Comparison of ENCODE assay signal across 9 cellular contexts in genomic region chr5:128965011-128965637, GRCh38. TPM values are rescaled to one million over a fixed set of nuclear protein-coding genes. Genes with fewer than 3 reads are reported as not detected.
DNase-seq lines count a peak whose midpoint lies in the region; ATAC-seq, FAIRE-seq and TF ChIP-seq lines count a peak whose summit lies in the region.
"Had no signal": no experiment of that assay in that cellular context is flagged by ENCODE, and none has a peak within 500 bp of the region (broad histone marks: within the 10 kb centered on the region; RNA-seq: fewer than 3 reads in every experiment).

A gene with protein sequence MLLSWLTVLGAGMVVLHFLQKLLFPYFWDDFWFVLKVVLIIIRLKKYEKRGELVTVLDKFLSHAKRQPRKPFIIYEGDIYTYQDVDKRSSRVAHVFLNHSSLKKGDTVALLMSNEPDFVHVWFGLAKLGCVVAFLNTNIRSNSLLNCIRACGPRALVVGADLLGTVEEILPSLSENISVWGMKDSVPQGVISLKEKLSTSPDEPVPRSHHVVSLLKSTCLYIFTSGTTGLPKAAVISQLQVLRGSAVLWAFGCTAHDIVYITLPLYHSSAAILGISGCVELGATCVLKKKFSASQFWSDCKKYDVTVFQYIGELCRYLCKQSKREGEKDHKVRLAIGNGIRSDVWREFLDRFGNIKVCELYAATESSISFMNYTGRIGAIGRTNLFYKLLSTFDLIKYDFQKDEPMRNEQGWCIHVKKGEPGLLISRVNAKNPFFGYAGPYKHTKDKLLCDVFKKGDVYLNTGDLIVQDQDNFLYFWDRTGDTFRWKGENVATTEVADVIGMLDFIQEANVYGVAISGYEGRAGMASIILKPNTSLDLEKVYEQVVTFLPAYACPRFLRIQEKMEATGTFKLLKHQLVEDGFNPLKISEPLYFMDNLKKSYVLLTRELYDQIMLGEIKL (plus strand): TSS chr5:128965488. CDS start chr5:128966138, 650 bp downstream.

- peak in 1 of 2 donors; percentile 35 for TF ChIP-seq POLR2A in adrenal gland (IDR thresholded peaks at IDR 0.05)
- no peak for TF ChIP-seq POLR2A in suprapubic skin (IDR thresholded peaks at IDR 0.05)

- H3K4me1 ChIP-seq in adrenal gland (replicated peaks in 1 of 2), result no peaks in the 10 kb centered on the region
- H3K4me1 ChIP-seq in iPS DF 6.9 (ENCODE audit: control insufficient read depth, insufficient read depth, low read length), result peaks cover 2% of the 10 kb centered on the region; the same call in 1 of the 2 replicates
- H3K4me1 ChIP-seq in suprapubic skin, result peaks cover 16% of the 10 kb centered on the region

- TF ChIP-seq EP300 in suprapubic skin (IDR thresholded peaks at IDR 0.05), result no peak

- TF ChIP-seq CTCF in adrenal gland (IDR thresholded peaks at IDR 0.05) (no peak), suprapubic skin (IDR thresholded peaks at IDR 0.05) (no peak)

- H3K36me3 ChIP-seq in adrenal gland (replicated peaks in 1 of 2) (no peaks in the 10 kb centered on the region), iPS DF 6.9 (ENCODE audit: control insufficient read depth, insufficient read depth, low read length) (no peaks in the 10 kb centered on the region), suprapubic skin (no peaks in the 10 kb centered on the region)

- H3K9me3 ChIP-seq in adrenal gland (replicated peaks in 1 of 3), result no peaks in the 10 kb centered on the region
- H3K9me3 ChIP-seq in iPS DF 6.9 (ENCODE audit: control insufficient read depth, insufficient read depth, low read length), result no peaks in the 10 kb centered on the region
- no peaks in the 10 kb centered on the region for H3K9me3 ChIP-seq in suprapubic skin

- 1 to 3% (median 2%) methylated on average over 7 to 51 of the region's 51 CpGs for WGBS in adrenal gland, 4 donors
- WGBS in iPS DF 6.9 (ENCODE audit: insufficient coverage, insufficient read length), result no CpG with 5 or more reads among the region's 51 CpGs
- 10% methylated on average over 13 of the region's 51 CpGs for WGBS in suprapubic skin

- FAIRE-seq in HTR-8/SVneo (lab: Jason Lieb, UNC), result no peak
- FAIRE-seq: islet of Langerhans had no signal

- peak within 1 kb of the TSS in 2 of 4 donors; percentile 28 to 47 for H3K4me3 ChIP-seq in adrenal gland
- H3K4me3 ChIP-seq in iPS DF 6.9 (ENCODE audit: low read length), result peak within 1 kb of the TSS; percentile 70
- H3K4me3 ChIP-seq in suprapubic skin, result peak within 1 kb of the TSS; percentile 44

- DNase-seq in HTR-8/SVneo (ENCODE audit: insufficient read length, low spot score) (peak; percentile 6), adrenal gland (peak in 6 of 7 donors; percentile 35 to 56 (median 46)), iPS DF 6.9 (ENCODE audit: low read depth, low spot score) (no peak), suprapubic skin (ENCODE audit: low spot score in 2 of 2) (no peak)
- no peak for DNase-seq in activated T-cell treated with anti-CD3 and anti-CD28 coated beads, Interleukin-2, amount 50 U/mL, for 1 hour
- DNase-seq: activated B cell treated with CpG ODN at 0.5 μM for 24 hours had no signal

- H3K27ac ChIP-seq in adrenal gland (peak within 1 kb of the TSS in 1 of 5 donors; percentile 63), iPS DF 6.9 (ENCODE audit: low read length) (no peak within 1 kb of the TSS), suprapubic skin (no peak within 1 kb of the TSS)

- H3K27me3 ChIP-seq in adrenal gland (peaks cover 3% of the 10 kb centered on the region), iPS DF 6.9 (ENCODE audit: control insufficient read depth, insufficient read depth, low read length) (peaks cover 6% of the 10 kb centered on the region; the same call in 1 of the 2 replicates), suprapubic skin (peaks cover 16% of the 10 kb centered on the region)

- intact Hi-C loops in adrenal gland (cut with DNase I), result no loop called here

- ATAC-seq in HG03378 (IDR thresholded peaks at IDR 0.05; ENCODE audit: unreplicated experiment) (no peak), HG02884 (IDR thresholded peaks at IDR 0.05; ENCODE audit: unreplicated experiment) (no peak)

RNA-seq across cellular contexts. Expression of the gene that starts here (rescaled TPM):
- total RNA-seq in adrenal gland (100 to 1,000 TPM in 1 of 8 donors, 10 to 100 TPM in 6, 1 to 10 TPM in 1; 9.4 to 108 (median 19.0) TPM), suprapubic skin (1 to 10 TPM in 3 of 4 donors, under 1 TPM in 1; 0.40 to 6.7 (median 2.3) TPM)
- polyA plus RNA-seq in adrenal gland, result 1 to 10 TPM; 1.0 to 2.4 (median 1.6) TPM
- total RNA-seq: activated B cell treated with CpG ODN at 0.5 μM for 24 hours had no signal

Comparison
In these comparisons a context has a peak if more than half of its experiments do, and no peak if none do; other contexts are left out.
1. DNase-seq: peak in HTR-8/SVneo (single experiment) and adrenal gland (6 of 7); none in iPS DF 6.9 (single experiment), suprapubic skin (0 of 2) and activated T-cell treated with anti-CD3 and anti-CD28 coated beads, Interleukin-2, amount 50 U/mL, for 1 hour (single experiment).